8 cellular contexts compared by ENCODE assay signal in genomic region chr19:45469835-45470146, GRCh38. TPM values are rescaled to one million over a fixed set of nuclear protein-coding genes. Genes with fewer than 3 reads are reported as not detected.
DNase-seq lines count a peak whose midpoint lies in the region; ATAC-seq and TF ChIP-seq lines count a peak whose summit lies in the region.

No MANE protein-coding gene starts in this region.

- no peaks in the 10 kb centered on the region for H3K27me3 ChIP-seq in CD4-positive, CD25-positive, alpha-beta regulatory T cell (ENCODE audit: control insufficient read depth, insufficient read depth, low read length)
- H3K27me3 ChIP-seq in lower lobe of right lung (ENCODE audit: low read depth) (peaks cover 12% of the 10 kb centered on the region), upper lobe of left lung (peaks cover 0 to 4% (median 0%) of the 10 kb centered on the region in 4 donors)

- TF ChIP-seq POLR2A in upper lobe of left lung (IDR thresholded peaks at IDR 0.05), result peak in 2 of 4 donors; percentile 38 to 60

- no peak for TF ChIP-seq EP300 in upper lobe of left lung (IDR thresholded peaks at IDR 0.05)

- H3K27ac ChIP-seq in CD4-positive, CD25-positive, alpha-beta regulatory T cell (ENCODE audit: insufficient read depth, low read length, poor library complexity, severe bottlenecking), result peak overlapping the region; percentile 98
- H3K27ac ChIP-seq in OCI-LY7 (ENCODE audit: low read depth, low read length, poor library complexity, severe bottlenecking), result peak overlapping the region; percentile 87
- peak overlapping the region; percentile 98 for H3K27ac ChIP-seq in lower lobe of right lung
- H3K27ac ChIP-seq in upper lobe of left lung, result peak overlapping the region; percentile 90 to 97 (median 96)

- peak overlapping the region; percentile 96 for H3K4me2 ChIP-seq in OCI-LY7 (ENCODE audit: low read length)

- peaks cover 32% of the 10 kb centered on the region for H3K4me1 ChIP-seq in CD4-positive, CD25-positive, alpha-beta regulatory T cell (ENCODE audit: control insufficient read depth, insufficient read depth, low read length, poor library complexity, severe bottlenecking)
- H3K4me1 ChIP-seq in OCI-LY7 (ENCODE audit: insufficient read depth, low read length, poor library complexity, severe bottlenecking) (peaks cover 19% of the 10 kb centered on the region), lower lobe of right lung (peaks cover 35% of the 10 kb centered on the region), upper lobe of left lung (peaks cover 25 to 45% (median 31%) of the 10 kb centered on the region in 4 donors)

- peak overlapping the region; percentile 90 to 99 (median 94) for H3K4me3 Mint-ChIP-seq in CD4-positive, CD25-positive, alpha-beta regulatory T cell

- no peaks in the 10 kb centered on the region for H3K9me3 ChIP-seq in CD4-positive, CD25-positive, alpha-beta regulatory T cell (ENCODE audit: control insufficient read depth in 2 of 2, low read length in 2 of 2)
- H3K9me3 ChIP-seq in OCI-LY7 (ENCODE audit: low read length), result no peaks in the 10 kb centered on the region
- H3K9me3 ChIP-seq in lower lobe of right lung, result no peaks in the 10 kb centered on the region
- H3K9me3 ChIP-seq in upper lobe of left lung, result no peaks in the 10 kb centered on the region

- no peaks in the 10 kb centered on the region for H3K36me3 Mint-ChIP-seq in CD4-positive, CD25-positive, alpha-beta regulatory T cell

- peaks cover 25% of the 10 kb centered on the region for H3K27me3 Mint-ChIP-seq in CD4-positive, CD25-positive, alpha-beta regulatory T cell

- CTCF ChIA-PET in OCI-LY7 (lab: Charles Lee; ENCODE audit: unreplicated experiment), result interaction anchor here (0.6 to 2.3 kb wide), 3 partner anchors 9 to 179 kb away, joined by 3 to 7 read pairs (median 3); no protein-coding TSS in a partner anchor

- H3K9me2 ChIP-seq in OCI-LY7 (ENCODE audit: insufficient read depth, low read length), result no peaks in the 10 kb centered on the region

- H3K4me3 ChIP-seq in CD4-positive, CD25-positive, alpha-beta regulatory T cell (ENCODE audit: low read depth, low read length), result peak overlapping the region; percentile 91
- H3K4me3 ChIP-seq in OCI-LY7 (ENCODE audit: low read depth, low read length, poor library complexity, severe bottlenecking) (peak overlapping the region; percentile 81), lower lobe of right lung (peak overlapping the region; percentile 74), upper lobe of left lung (peak overlapping the region; percentile 49 to 76 (median 62))

- BruUV-seq in OCI-LY7 (replicated peaks; lab: Mats Ljungman, UMichigan), result no TSS peak

- peak in 2 of 3 donors; percentile 70 to 86 for DNase-seq in CD4-positive, CD25-positive, alpha-beta regulatory T cell
- DNase-seq in OCI-LY7 (ENCODE audit: low spot score) (peak; percentile 95), cerebellum (ENCODE audit: low spot score) (peak; percentile 92), lower lobe of right lung (no peak), upper lobe of left lung (peak in 1 of 2 donors; percentile 80), C1 segment of cervical spinal cord (lab: John Stamatoyannopoulos, UW) (no peak)

- no peaks in the 10 kb centered on the region; the same call in 1 of the 2 replicates for H3K79me2 ChIP-seq in OCI-LY7 (ENCODE audit: insufficient read depth, low read depth, low read length)

- TF ChIP-seq CTCF in OCI-LY7 (conservative IDR thresholded peaks at IDR 0.05; ENCODE audit: low read length) (no peak), lower lobe of right lung (IDR thresholded peaks at IDR 0.05) (no peak), upper lobe of left lung (IDR thresholded peaks at IDR 0.05) (no peak)

- H4K20me1 ChIP-seq in OCI-LY7 (ENCODE audit: insufficient read depth, low read length), result 0 out of 2 replicates have a peak, but pooled peaks cover 4% of the 10 kb centered on the region

- peaks cover 17% of the 10 kb centered on the region for H3K36me3 ChIP-seq in CD4-positive, CD25-positive, alpha-beta regulatory T cell (ENCODE audit: control insufficient read depth, insufficient read depth, low read length)
- H3K36me3 ChIP-seq in OCI-LY7 (ENCODE audit: insufficient read depth, low read length) (no peaks in the 10 kb centered on the region), lower lobe of right lung (no peaks in the 10 kb centered on the region), upper lobe of left lung (no peaks in the 10 kb centered on the region)

- POLR2A ChIA-PET in OCI-LY7 (lab: Charles Lee), result interaction anchor here (1.4 to 1.8 kb wide), 2 partner anchors 9 to 13 kb away, joined by 3 to 7 read pairs; no protein-coding TSS in a partner anchor

- WGBS in upper lobe of left lung, 2 donors, result 2 to 3% methylated on average over 8 to 14 of the region's 14 CpGs

- intact Hi-C loops in OCI-LY7 (cut with micrococcal nuclease; ENCODE audit: unreplicated experiment) (loop anchor here (2.0 kb wide), 1 partner anchor 19 kb away; no protein-coding TSS in a partner anchor), lower lobe of right lung (cut with DNase I) (no loop called here)

- H2AFZ ChIP-seq in OCI-LY7 (ENCODE audit: low read length), result peak overlapping the region; percentile 75; the same call in 1 of the 2 replicates

- ATAC-seq in CD4-positive, CD25-positive, alpha-beta regulatory T cell (ENCODE audit: low read depth in 2 of 2), result peak in 1 of 2 donors; percentile 16
- peak; percentile 20 for ATAC-seq in GM21717 (IDR thresholded peaks at IDR 0.05; ENCODE audit: unreplicated experiment)
- no peak for ATAC-seq in lower lobe of right lung
- peak; percentile 27 to 86 for ATAC-seq in upper lobe of left lung (ENCODE audit: low FRiP score in 2 of 2)
- ATAC-seq in GM19035 (IDR thresholded peaks at IDR 0.05; ENCODE audit: unreplicated experiment), result no peak

- peaks cover 2 to 31% (median 15%) of the 10 kb centered on the region in 4 donors for H3K4me1 Mint-ChIP-seq in CD4-positive, CD25-positive, alpha-beta regulatory T cell

- H3K9me3 Mint-ChIP-seq in CD4-positive, CD25-positive, alpha-beta regulatory T cell, result peaks cover 0 to 6% (median 0%) of the 10 kb centered on the region in 7 donors

- peak overlapping the region; percentile 89 to 99 (median 99) for H3K27ac Mint-ChIP-seq in CD4-positive, CD25-positive, alpha-beta regulatory T cell

RNA-seq across cellular contexts. Expression of gene FOSB, which starts 2.0 kb away (rescaled TPM):
- total RNA-seq in CD4-positive, CD25-positive, alpha-beta regulatory T cell, result 731 TPM
- 10 to 100 TPM in 2 of 4 donors, 1 to 10 TPM in 2; 5.2 to 12.7 (median 9.6) TPM for polyA plus RNA-seq in CD4-positive, CD25-positive, alpha-beta regulatory T cell
- 1.2 and 2.3 TPM in 2 replicates for total RNA-seq in OCI-LY7 (2014; rRNA removed; shearing (Covaris generic))
- total RNA-seq in OCI-LY7 (2022), result 2.1 and 2.4 TPM in 2 replicates
- 2.5 TPM for total RNA-seq in cerebellum
- total RNA-seq in lower lobe of right lung, result 18.0 TPM
- 100 to 1,000 TPM in 2 of 6 donors, 10 to 100 TPM in 2, 1 to 10 TPM in 1, not detected in 1; 8.8 to 152 (median 94.9) TPM for total RNA-seq in upper lobe of left lung

RNA-seq across cellular contexts. Expression of gene RTN2, which starts 27.1 kb away (rescaled TPM):
- 1.5 TPM for total RNA-seq in CD4-positive, CD25-positive, alpha-beta regulatory T cell
- polyA plus RNA-seq in CD4-positive, CD25-positive, alpha-beta regulatory T cell, result under 1 TPM; 0.09 to 0.88 (median 0.28) TPM
- 1.5 and 8.6 TPM in 2 replicates for total RNA-seq in OCI-LY7 (2014; rRNA removed; shearing (Covaris generic))
- total RNA-seq in OCI-LY7 (2022) (7.6 and 9.1 TPM in 2 replicates), cerebellum (36.0 TPM), lower lobe of right lung (16.2 TPM), upper lobe of left lung (10 to 100 TPM in 3 of 6 donors, 1 to 10 TPM in 3; 5.2 to 17.8 (median 11.1) TPM)

RNA-seq across cellular contexts. Expression of gene PPM1N, which starts 28.5 kb away (rescaled TPM):
- 2.3 TPM for total RNA-seq in CD4-positive, CD25-positive, alpha-beta regulatory T cell
- polyA plus RNA-seq in CD4-positive, CD25-positive, alpha-beta regulatory T cell, result 1 to 10 TPM; 2.5 to 6.7 (median 3.7) TPM
- 1.4 and 1.6 TPM in 2 replicates for total RNA-seq in OCI-LY7 (2014; rRNA removed; shearing (Covaris generic))
- total RNA-seq in OCI-LY7 (2022), result 2.8 and 2.9 TPM in 2 replicates
- total RNA-seq in cerebellum, result not detected
- 1.8 TPM for total RNA-seq in lower lobe of right lung
- total RNA-seq in upper lobe of left lung, result 1 to 10 TPM in 3 of 6 donors, under 1 TPM in 2, not detected in 1; 0.89 to 6.3 (median 1.1) TPM

RNA-seq across cellular contexts. Expression of gene VASP, which starts 37.5 kb away (rescaled TPM):
- total RNA-seq in CD4-positive, CD25-positive, alpha-beta regulatory T cell, result 115 TPM
- 10 to 100 TPM; 40.3 to 53.2 (median 50.4) TPM for polyA plus RNA-seq in CD4-positive, CD25-positive, alpha-beta regulatory T cell
- 37.4 and 62.8 TPM in 2 replicates for total RNA-seq in OCI-LY7 (2014; rRNA removed; shearing (Covaris generic))
- total RNA-seq in OCI-LY7 (2022) (39.6 and 51.6 TPM in 2 replicates), cerebellum (11.2 TPM), lower lobe of right lung (190 TPM), upper lobe of left lung (100 to 1,000 TPM in 4 of 6 donors, 10 to 100 TPM in 2; 68.1 to 266 (median 143) TPM)

RNA-seq across cellular contexts. Expression of gene ERCC1, which starts 46.1 kb away (rescaled TPM):
- 30.5 TPM for total RNA-seq in CD4-positive, CD25-positive, alpha-beta regulatory T cell
- polyA plus RNA-seq in CD4-positive, CD25-positive, alpha-beta regulatory T cell, result 10 to 100 TPM; 25.9 to 28.7 (median 26.3) TPM
- total RNA-seq in OCI-LY7 (2014; rRNA removed; shearing (Covaris generic)), result 125 and 126 TPM in 2 replicates
- total RNA-seq in OCI-LY7 (2022), result 46.2 and 59.4 TPM in 2 replicates
- 36.9 TPM for total RNA-seq in cerebellum
- total RNA-seq in lower lobe of right lung, result 41.6 TPM
- 100 to 1,000 TPM in 1 of 6 donors, 10 to 100 TPM in 5; 53.7 to 102 (median 76.2) TPM for total RNA-seq in upper lobe of left lung

Comparison
In these comparisons a context has a peak if more than half of its experiments do, and no peak if none do; other contexts are left out.
1. ATAC-seq: peak in GM21717 (single experiment) and upper lobe of left lung (2 of 2); none in lower lobe of right lung (0 of 2) and GM19035 (single experiment).
2. DNase-seq: peak in CD4-positive, CD25-positive, alpha-beta regulatory T cell (2 of 3), OCI-LY7 (single experiment) and cerebellum (single experiment); none in lower lobe of right lung (single experiment) and C1 segment of cervical spinal cord (0 of 14).
3. Peak in every context shown above with its lines, with median percentiles within 50 percentile points of each other: H3K27ac ChIP-seq and H3K4me3 ChIP-seq.